Comparison of ENCODE assay signal across 21 cellular contexts in genomic region chr3:148599478-148599877, GRCh38.
"Had no signal": no experiment of that assay in that cellular context is flagged by ENCODE, and none has a peak within 500 bp of the region (broad histone marks: within the 10 kb centered on the region; RNA-seq: fewer than 3 reads in every experiment).

No MANE protein-coding gene starts in this region.

- H3K27ac ChIP-seq: esophagus squamous epithelium, gastroesophageal sphincter, left ventricle myocardium inferior, neutrophil, tibial artery, upper lobe of right lung had no signal

- H3K36me3 ChIP-seq: esophagus squamous epithelium, gastroesophageal sphincter, left ventricle myocardium inferior, neutrophil, tibial artery, upper lobe of right lung had no signal

- DNase-seq: effector memory CD8-positive, alpha-beta T cell; esophagus squamous epithelium; foreskin fibroblast; glutamatergic neuron; immature natural killer cell; left ventricle myocardium inferior; mesenchymal stem cell; midbrain; naive thymus-derived CD4-positive, alpha-beta T cell; posterior cingulate gyrus; right cardiac atrium; stimulated activated CD4-positive, alpha-beta T cell treated with anti-CD3 and anti-CD28 coated beads, Interleukin-1b, Interleukin-23, amount 100 ng/mL, for 48 hours; stimulated activated CD4-positive, alpha-beta T cell treated with anti-CD3 and anti-CD28 coated beads, Interleukin-4, amount 100 ng/mL, for 24 hours; tibial artery; upper lobe of right lung had no signal

- H3K27me3 ChIP-seq: esophagus squamous epithelium, gastroesophageal sphincter, neutrophil, tibial artery, upper lobe of right lung had no signal

- H3K27me3 Mint-ChIP-seq: dendritic cell treated with granulocyte-macrophage colony-stimulating factor and Interleukin-4, amounts not matched to agents 40 ng/mL and 50 ng/mL, for 4 days; effector memory CD8-positive, alpha-beta T cell; naive thymus-derived CD4-positive, alpha-beta T cell; stimulated activated memory B cell treated with anti-CD40 and anti-IgM and Interleukin-4, amounts not matched to agents 10 μg/mL and 1 μg/mL and 100 μg/mL, for 72 hours; stimulated activated naive CD8-positive, alpha-beta T cell treated with anti-CD3 and anti-CD28 coated beads, Interleukin-15, Interleukin-2, amounts not matched to agents 100 ng/mL and 50 ng/mL, for 24 hours had no signal

- H3K36me3 Mint-ChIP-seq: immature natural killer cell; naive thymus-derived CD4-positive, alpha-beta T cell; stimulated activated memory B cell treated with anti-CD40 and anti-IgM and Interleukin-4, amounts not matched to agents 10 μg/mL and 1 μg/mL and 100 μg/mL, for 72 hours had no signal

- H3K27ac Mint-ChIP-seq: dendritic cell treated with granulocyte-macrophage colony-stimulating factor and Interleukin-4, amounts not matched to agents 40 ng/mL and 50 ng/mL, for 4 days; effector memory CD8-positive, alpha-beta T cell; immature natural killer cell; naive thymus-derived CD4-positive, alpha-beta T cell; stimulated activated memory B cell treated with anti-CD40 and anti-IgM and Interleukin-4, amounts not matched to agents 10 μg/mL and 1 μg/mL and 100 μg/mL, for 72 hours; stimulated activated naive CD8-positive, alpha-beta T cell treated with anti-CD3 and anti-CD28 coated beads, Interleukin-15, Interleukin-2, amounts not matched to agents 100 ng/mL and 50 ng/mL, for 24 hours had no signal

- H3K4me1 ChIP-seq: esophagus squamous epithelium, left ventricle myocardium inferior, upper lobe of right lung had no signal

- H3K9me3 ChIP-seq: esophagus squamous epithelium, gastroesophageal sphincter, left ventricle myocardium inferior, neutrophil, tibial artery, upper lobe of right lung had no signal

- H3K4me3 Mint-ChIP-seq: dendritic cell treated with granulocyte-macrophage colony-stimulating factor and Interleukin-4, amounts not matched to agents 40 ng/mL and 50 ng/mL, for 4 days; effector memory CD8-positive, alpha-beta T cell; immature natural killer cell; naive thymus-derived CD4-positive, alpha-beta T cell; stimulated activated memory B cell treated with anti-CD40 and anti-IgM and Interleukin-4, amounts not matched to agents 10 μg/mL and 1 μg/mL and 100 μg/mL, for 72 hours; stimulated activated naive CD8-positive, alpha-beta T cell treated with anti-CD3 and anti-CD28 coated beads, Interleukin-15, Interleukin-2, amounts not matched to agents 100 ng/mL and 50 ng/mL, for 24 hours had no signal

- ATAC-seq: effector memory CD8-positive, alpha-beta T cell; gastroesophageal sphincter; naive thymus-derived CD4-positive, alpha-beta T cell; right cardiac atrium; stimulated activated memory B cell treated with anti-CD40 and anti-IgM and Interleukin-4, amounts not matched to agents 10 μg/mL and 1 μg/mL and 100 μg/mL, for 72 hours; upper lobe of right lung had no signal

- H3K4me1 Mint-ChIP-seq: immature natural killer cell; naive thymus-derived CD4-positive, alpha-beta T cell; stimulated activated memory B cell treated with anti-CD40 and anti-IgM and Interleukin-4, amounts not matched to agents 10 μg/mL and 1 μg/mL and 100 μg/mL, for 72 hours had no signal

- H3K9me3 Mint-ChIP-seq: dendritic cell treated with granulocyte-macrophage colony-stimulating factor and Interleukin-4, amounts not matched to agents 40 ng/mL and 50 ng/mL, for 4 days; stimulated activated memory B cell treated with anti-CD40 and anti-IgM and Interleukin-4, amounts not matched to agents 10 μg/mL and 1 μg/mL and 100 μg/mL, for 72 hours; stimulated activated naive CD8-positive, alpha-beta T cell treated with anti-CD3 and anti-CD28 coated beads, Interleukin-15, Interleukin-2, amounts not matched to agents 100 ng/mL and 50 ng/mL, for 24 hours had no signal

- H3K4me3 ChIP-seq: esophagus squamous epithelium, gastroesophageal sphincter, left ventricle myocardium inferior, lung, tibial artery, upper lobe of right lung had no signal
